ENCODE assay signal across 8 cellular contexts in the genomic region with DNA sequence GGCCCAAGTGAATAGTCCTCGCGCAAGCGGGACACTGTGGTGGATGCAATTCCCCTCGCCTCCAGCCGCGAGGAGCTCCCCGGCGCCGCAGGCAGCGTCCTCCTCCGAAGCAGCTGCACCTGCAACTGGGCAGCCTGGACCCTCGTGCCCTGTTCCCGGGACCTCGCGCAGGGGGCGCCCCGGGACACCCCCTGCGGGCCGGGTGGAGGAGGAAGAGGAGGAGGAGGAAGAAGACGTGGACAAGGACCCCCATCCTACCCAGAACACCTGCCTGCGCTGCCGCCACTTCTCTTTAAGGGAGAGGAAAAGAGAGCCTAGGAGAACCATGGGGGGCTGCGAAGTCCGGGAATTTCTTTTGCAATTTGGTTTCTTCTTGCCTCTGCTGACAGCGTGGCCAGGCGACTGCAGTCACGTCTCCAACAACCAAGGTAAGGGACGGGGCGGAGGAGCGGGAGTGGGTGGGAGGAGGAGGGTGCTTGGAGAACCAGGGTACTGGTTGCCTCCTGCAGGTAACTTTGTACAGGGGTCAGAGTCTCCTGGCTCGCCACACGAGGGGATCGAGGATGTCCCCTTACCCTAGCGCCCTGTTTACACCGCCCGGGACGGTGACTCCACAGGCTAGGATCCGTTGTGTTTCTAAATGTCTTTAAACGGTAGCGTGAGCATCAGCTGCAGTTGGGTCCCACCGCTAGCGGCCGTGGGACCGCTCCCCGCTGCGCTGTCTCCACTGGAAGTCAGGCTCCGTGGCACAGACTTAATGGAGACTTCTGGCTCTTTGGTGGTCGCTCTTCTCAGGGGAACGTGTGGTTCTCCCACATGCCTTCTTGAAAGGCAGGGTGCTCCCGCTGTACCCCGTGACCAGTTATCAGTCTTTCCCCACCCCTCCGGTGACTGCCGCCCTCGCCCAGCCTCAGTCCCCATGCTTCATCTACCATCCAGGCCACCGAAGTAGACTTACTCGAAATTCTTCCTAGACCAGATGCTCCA. TPM values are rescaled to one million over a fixed set of nuclear protein-coding genes. Genes with fewer than 3 reads are reported as not detected.
DNase-seq lines count a peak whose midpoint lies in the region; ATAC-seq and TF ChIP-seq lines count a peak whose summit lies in the region.

A gene (plus strand): TSS at position 14 of the 987 bp plus-strand sequence.

- H3K27me3 ChIP-seq in BJ (ENCODE audit: control insufficient read depth, insufficient read depth, low read length) = peaks cover 10% of the 10 kb centered on the region

- no peaks in the 10 kb centered on the region for H3K36me3 ChIP-seq in BJ (ENCODE audit: control insufficient read depth, insufficient read depth, low read length)

- intact Hi-C loops in dendritic cell treated with granulocyte-macrophage colony-stimulating factor and Interleukin-4, amounts not matched to agents 40 ng/mL and 50 ng/mL, for 4 days (cut with micrococcal nuclease) = no loop called here

- no peak within 1 kb of the TSS for H3K27ac Mint-ChIP-seq in dendritic cell treated with granulocyte-macrophage colony-stimulating factor and Interleukin-4, amounts not matched to agents 40 ng/mL and 50 ng/mL, for 4 days
- H3K27ac Mint-ChIP-seq in naive B cell = no peak within 1 kb of the TSS

- DNase-seq in BJ (ENCODE audit: low read depth) = no peak
- DNase-seq in LNCaP clone FGC (ENCODE audit: low read depth) = no peak
- DNase-seq in naive B cell = no peak
- DNase-seq in OCI-M2 (lab: John Stamatoyannopoulos, UW; ENCODE audit: unreplicated experiment) = no peak
- no peak for DNase-seq in COR-L47 (lab: John Stamatoyannopoulos, UW)

- peaks cover 37% of the 10 kb centered on the region for H3K27me3 Mint-ChIP-seq in dendritic cell treated with granulocyte-macrophage colony-stimulating factor and Interleukin-4, amounts not matched to agents 40 ng/mL and 50 ng/mL, for 4 days
- H3K27me3 Mint-ChIP-seq in naive B cell = peaks cover 22 to 30% (median 29%) of the 10 kb centered on the region in 3 donors

- no peaks in the 10 kb centered on the region for H3K9me3 Mint-ChIP-seq in dendritic cell treated with granulocyte-macrophage colony-stimulating factor and Interleukin-4, amounts not matched to agents 40 ng/mL and 50 ng/mL, for 4 days
- peaks cover 0 to 8% (median 2%) of the 10 kb centered on the region in 7 donors for H3K9me3 Mint-ChIP-seq in naive B cell

- ATAC-seq in naive B cell (ENCODE audit: low read depth in 2 of 2) (no peak), GM18517 (IDR thresholded peaks at IDR 0.05; ENCODE audit: unreplicated experiment) (no peak), GM19328 (IDR thresholded peaks at IDR 0.05; ENCODE audit: unreplicated experiment) (no peak)

- peaks cover 5% of the 10 kb centered on the region for H3K4me1 Mint-ChIP-seq in dendritic cell treated with granulocyte-macrophage colony-stimulating factor and Interleukin-4, amounts not matched to agents 40 ng/mL and 50 ng/mL, for 4 days (ENCODE audit: low read depth)
- peaks cover 6 to 8% (median 7%) of the 10 kb centered on the region in 3 donors for H3K4me1 Mint-ChIP-seq in naive B cell

- H3K36me3 Mint-ChIP-seq in dendritic cell treated with granulocyte-macrophage colony-stimulating factor and Interleukin-4, amounts not matched to agents 40 ng/mL and 50 ng/mL, for 4 days (ENCODE audit: low read depth) = no peaks in the 10 kb centered on the region
- peaks cover 0 to 6% of the 10 kb centered on the region in 2 donors for H3K36me3 Mint-ChIP-seq in naive B cell

- peak within 1 kb of the TSS; percentile 62 for H3K4me3 Mint-ChIP-seq in dendritic cell treated with granulocyte-macrophage colony-stimulating factor and Interleukin-4, amounts not matched to agents 40 ng/mL and 50 ng/mL, for 4 days
- H3K4me3 Mint-ChIP-seq in naive B cell = peak within 1 kb of the TSS in 7 of 8 donors; percentile 42 to 80 (median 66)

- CTCF ChIA-PET in BJ (lab: Yijun Ruan, JAX) = no interaction called here

- POLR2A ChIA-PET in BJ (lab: Charles Lee) = no interaction called here

- TF ChIP-seq CTCF in BJ (IDR thresholded peaks at IDR 0.05; ENCODE audit: insufficient read depth, low read depth, low read length) (no peak), LNCaP clone FGC (IDR thresholded peaks at IDR 0.05; ENCODE audit: control insufficient read depth, extremely low read depth, insufficient read depth) (no peak)

- H3K4me3 ChIP-seq in BJ (ENCODE audit: low read depth, low read length) = peak within 1 kb of the TSS; percentile 24
- H3K4me3 ChIP-seq in LNCaP clone FGC (ENCODE audit: low read depth, low read length) = peak within 1 kb of the TSS; percentile 81

RNA-seq across cellular contexts. Expression of the gene that starts here (rescaled TPM):
- polyA plus RNA-seq in BJ (2011; rRNA removed) = not detected in 2 replicates
- polyA minus RNA-seq in BJ (2011; rRNA and poly(A)+ RNA removed) = not detected in 2 replicates
- not detected for polyA plus RNA-seq in naive B cell (ENCODE audit: low read depth in 6 of 6)
